In the genomic region with DNA sequence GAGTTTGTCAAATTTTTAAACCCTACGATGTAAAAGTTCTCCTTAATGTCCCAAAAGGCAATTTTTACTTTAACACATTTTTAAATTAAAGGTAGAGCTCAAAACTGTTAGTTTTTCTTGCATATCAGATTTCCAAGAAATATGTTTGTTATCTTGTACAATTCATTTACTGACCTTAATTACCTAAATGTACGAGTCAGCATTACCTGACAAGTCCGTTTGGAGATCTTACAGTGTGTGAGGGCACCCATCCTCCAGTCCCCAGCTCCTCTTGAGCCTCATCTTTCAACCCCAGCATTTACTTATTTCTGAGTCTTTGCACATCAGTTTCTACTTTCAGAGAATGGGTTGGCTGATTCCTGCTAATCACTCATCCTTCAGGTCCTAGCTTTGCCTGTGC, we compare ENCODE assay signal across 27 cellular contexts. TPM values are rescaled to one million over a fixed set of nuclear protein-coding genes. Genes with fewer than 3 reads are reported as not detected.
"Had no signal": no experiment of that assay in that cellular context is flagged by ENCODE, and none has a peak within 500 bp of the region (broad histone marks: within the 10 kb centered on the region; RNA-seq: fewer than 3 reads in every experiment).

No MANE protein-coding gene starts in this region.

- H3K4me1 Mint-ChIP-seq: activated B cell treated with CpG ODN at 0.5 μM for 24 hours; activated CD4-positive, alpha-beta T cell treated with anti-CD3 and anti-CD28 coated beads, Interleukin-2, amount 10 ng/mL, durations not matched to agents 7 days and 5 days; activated naive CD8-positive, alpha-beta T cell treated with anti-CD3 and anti-CD28 coated beads, Interleukin-2, amount 50 U/mL, for 24 hours had no signal

- H3K27me3 ChIP-seq: ascending aorta, body of pancreas, SJSA1 had no signal

- H3K36me3 Mint-ChIP-seq: activated CD4-positive, alpha-beta memory T cell treated with anti-CD3 and anti-CD28 coated beads for 36 hours; activated naive CD4-positive, alpha-beta T cell treated with anti-CD3 and anti-CD28 coated beads, Interleukin-2, amount 50 U/mL, for 72 hours had no signal

- H3K36me3 ChIP-seq: ascending aorta, SJSA1 had no signal

- H3K27ac ChIP-seq: ascending aorta, body of pancreas, SJSA1 had no signal

- ATAC-seq: activated naive CD4-positive, alpha-beta T cell treated with anti-CD3 and anti-CD28 coated beads, Interleukin-2, amount 50 U/mL, for 72 hours; activated naive CD8-positive, alpha-beta T cell treated with anti-CD3 and anti-CD28 coated beads, Interleukin-2, amount 50 U/mL, for 24 hours; activated T-cell treated with anti-CD3 and anti-CD28 coated beads, Interleukin-2, amount 50 U/mL, for 4 hours; body of pancreas; Panc1; Right ventricle myocardium inferior; SK-N-SH treated with all-trans-retinoic acid at 6 μM for 48 hours had no signal

- FAIRE-seq: bronchial epithelial cell had no signal

- H3K27ac Mint-ChIP-seq: activated B cell treated with CpG ODN at 0.5 μM for 24 hours; activated CD4-positive, alpha-beta memory T cell treated with anti-CD3 and anti-CD28 coated beads for 36 hours; activated CD4-positive, alpha-beta T cell treated with anti-CD3 and anti-CD28 coated beads, Interleukin-2, amount 10 ng/mL, durations not matched to agents 7 days and 5 days; activated naive CD4-positive, alpha-beta T cell treated with anti-CD3 and anti-CD28 coated beads, Interleukin-2, amount 50 U/mL, for 72 hours; activated naive CD8-positive, alpha-beta T cell treated with anti-CD3 and anti-CD28 coated beads, Interleukin-2, amount 50 U/mL, for 24 hours; T-helper 1 cell treated with Interleukin-12 subunit alpha and Interleukin-12 subunit beta and Interleukin-4 antibody, amounts not matched to agents 30 μg/mL and 1 μg/mL, for 36 hours had no signal

- DNase-seq: activated B cell treated with CpG ODN at 0.5 μM for 24 hours; activated CD4-positive, alpha-beta memory T cell treated with anti-CD3 and anti-CD28 coated beads for 36 hours; activated CD4-positive, alpha-beta T cell treated with anti-CD3 and anti-CD28 coated beads for 1 hour; activated CD4-positive, alpha-beta T cell treated with anti-CD3 and anti-CD28 coated beads, Interleukin-2, amount 10 ng/mL, durations not matched to agents 7 days and 5 days; activated CD8-positive, alpha-beta memory T cell treated with anti-CD3 and anti-CD28 coated beads for 24 hours; activated effector memory CD4-positive, alpha-beta T cell treated with anti-CD3 and anti-CD28 coated beads, Interleukin-2, amount 50 U/mL, for 16 hours; activated naive CD4-positive, alpha-beta T cell treated with Interleukin-2 at 50 U/mL for 16 hours; activated naive CD8-positive, alpha-beta T cell treated with anti-CD3 and anti-CD28 coated beads, Interleukin-2, amount 50 U/mL, for 24 hours; activated T-cell treated with anti-CD3 and anti-CD28 coated beads, Interleukin-2, amount 50 U/mL, for 4 hours; amniotic stem cell; body of pancreas; central memory CD4-positive, alpha-beta T cell; Karpas-422; NCI-H187 treated with DMSO at 0.1 percent for 48 hours; NCI-H2081 treated with DMSO at 0.1 percent for 48 hours; NCI-H2171; NCI-H226; RPMI8226; SW 1271 had no signal

- H3K4me3 Mint-ChIP-seq: activated B cell treated with CpG ODN at 0.5 μM for 24 hours; activated CD4-positive, alpha-beta memory T cell treated with anti-CD3 and anti-CD28 coated beads for 36 hours; activated CD4-positive, alpha-beta T cell treated with anti-CD3 and anti-CD28 coated beads, Interleukin-2, amount 10 ng/mL, durations not matched to agents 7 days and 5 days; activated naive CD8-positive, alpha-beta T cell treated with anti-CD3 and anti-CD28 coated beads, Interleukin-2, amount 50 U/mL, for 24 hours; activated T-cell treated with anti-CD3 and anti-CD28 coated beads, Interleukin-2, amount 50 U/mL, for 4 hours; T-helper 1 cell treated with Interleukin-12 subunit alpha and Interleukin-12 subunit beta and Interleukin-4 antibody, amounts not matched to agents 30 μg/mL and 1 μg/mL, for 36 hours had no signal

- H3K9me3 Mint-ChIP-seq: activated B cell treated with CpG ODN at 0.5 μM for 24 hours; activated CD4-positive, alpha-beta memory T cell treated with anti-CD3 and anti-CD28 coated beads for 36 hours; activated CD4-positive, alpha-beta T cell treated with anti-CD3 and anti-CD28 coated beads, Interleukin-2, amount 10 ng/mL, durations not matched to agents 7 days and 5 days; activated naive CD4-positive, alpha-beta T cell treated with anti-CD3 and anti-CD28 coated beads, Interleukin-2, amount 50 U/mL, for 72 hours; activated naive CD8-positive, alpha-beta T cell treated with anti-CD3 and anti-CD28 coated beads, Interleukin-2, amount 50 U/mL, for 24 hours; activated T-cell treated with anti-CD3 and anti-CD28 coated beads, Interleukin-2, amount 50 U/mL, for 4 hours; T-helper 1 cell treated with Interleukin-12 subunit alpha and Interleukin-12 subunit beta and Interleukin-4 antibody, amounts not matched to agents 30 μg/mL and 1 μg/mL, for 36 hours had no signal

- H3K9me3 ChIP-seq: ascending aorta, body of pancreas, SJSA1 had no signal

- H3K4me1 ChIP-seq: ascending aorta, body of pancreas, SJSA1 had no signal

- H3K4me3 ChIP-seq: ascending aorta, body of pancreas, SJSA1 had no signal

RNA-seq across cellular contexts. Expression of gene PPM1H, which starts 23.7 kb away (rescaled TPM):
- total RNA-seq: activated B cell treated with CpG ODN at 0.5 μM for 24 hours; activated CD4-positive, alpha-beta memory T cell treated with anti-CD3 and anti-CD28 coated beads for 36 hours; activated CD4-positive, alpha-beta T cell treated with anti-CD3 and anti-CD28 coated beads, Interleukin-2, amount 10 ng/mL, durations not matched to agents 7 days and 5 days had no signal
